16 cellular contexts compared by ENCODE assay signal in genomic region chr3:168888781-168889180, GRCh38.
DNase-seq lines count a peak whose midpoint lies in the region; ATAC-seq, FAIRE-seq and TF ChIP-seq lines count a peak whose summit lies in the region.
"Had no signal": no experiment of that assay in that cellular context is flagged by ENCODE, and none has a peak within 500 bp of the region (broad histone marks: within the 10 kb centered on the region; RNA-seq: fewer than 3 reads in every experiment).

No MANE protein-coding gene starts in this region.

- H3K4me3 ChIP-seq in mammary epithelial cell (replicated peaks in 1 of 3; ENCODE audit: insufficient read depth in 1 of 3, low read depth in 2 of 3, low read length in 3 of 3), result no peak overlapping the region
- H3K4me3 ChIP-seq in breast epithelium, result no peak overlapping the region
- no peak overlapping the region for H3K4me3 ChIP-seq in IMR-90 (ENCODE audit: insufficient read depth, low read depth, low read length)
- H3K4me3 ChIP-seq in bronchial epithelial cell (ENCODE audit: low read depth, low read length), result no peak overlapping the region
- H3K4me3 ChIP-seq in left lung, result no peak overlapping the region
- no peak overlapping the region for H3K4me3 ChIP-seq in CD8-positive, alpha-beta T cell (ENCODE audit: low read depth, low read length)
- H3K4me3 ChIP-seq: BLaER1 treated with 17β-estradiol and CSF1 and Interleukin-3, amounts not matched to agents 10 nM and 100 nM had no signal

- H4K8ac ChIP-seq in IMR-90 (ENCODE audit: low read depth in 2 of 2, low read length in 2 of 2), result no peak overlapping the region

- H3K14ac ChIP-seq in IMR-90 (replicated peaks; ENCODE audit: low read depth, low read length), result no peak overlapping the region; the same call in 1 of the 2 replicates

- peak overlapping the region; percentile 14; the same call in 1 of the 2 replicates for H3K23ac ChIP-seq in IMR-90 (ENCODE audit: low read depth, low read length)

- CTCF ChIA-PET in mammary epithelial cell (lab: Charles Lee; ENCODE audit: low non-redundant PET) (no interaction called here), IMR-90 (lab: Yijun Ruan, JAX) (interaction anchor here (0.6 kb wide), 1 partner anchor 775 kb away, joined by 4 read pairs; no protein-coding TSS in a partner anchor)
- CTCF ChIA-PET in CD8-positive, alpha-beta T cell (lab: Charles Lee), result no interaction called here

- 52% methylated on average over 2 of the region's 2 CpGs for WGBS in mammary epithelial cell (ENCODE audit: low coverage, missing lambda C conversion rate)
- WGBS in IMR-90 (ENCODE audit: extremely low coverage in 2 of 2, insufficient read length in 1 of 2), 2 experiments, result no CpG with 5 or more reads among the region's 2 CpGs

- TF ChIP-seq CTCF in mammary epithelial cell (conservative IDR thresholded peaks at IDR 0.05 in 1 of 2, IDR thresholded peaks at IDR 0.05 in 1 of 2; ENCODE audit: extremely low read depth in 1 of 2, insufficient read depth in 1 of 2, low read depth in 1 of 2, low read length in 2 of 2) (no peak), breast epithelium (IDR thresholded peaks at IDR 0.05) (no peak), IMR-90 (conservative IDR thresholded peaks at IDR 0.05; ENCODE audit: low read depth, low read length) (no peak), bronchial epithelial cell (IDR thresholded peaks at IDR 0.05; ENCODE audit: insufficient read depth, low read length, severe bottlenecking) (no peak), left lung (IDR thresholded peaks at IDR 0.05) (no peak)
- no peak for TF ChIP-seq CTCF in CD8-positive, alpha-beta T cell (IDR thresholded peaks at IDR 0.05)

- H3K36me3 Mint-ChIP-seq in CD8-positive, alpha-beta T cell, result no peaks in the 10 kb centered on the region
- H3K36me3 Mint-ChIP-seq: CD4-positive, CD25-positive, alpha-beta regulatory T cell had no signal

- H3K56ac ChIP-seq in IMR-90 (ENCODE audit: extremely low read depth, insufficient read depth, low read length), result no peak overlapping the region

- H2BK5ac ChIP-seq in IMR-90 (ENCODE audit: low read depth, low read length, poor library complexity, severe bottlenecking), result no peak overlapping the region

- TF ChIP-seq RAD21 in IMR-90 (IDR thresholded peaks at IDR 0.05; ENCODE audit: low read length), result no peak

- in situ Hi-C loops in mammary epithelial cell (cut with MboI; ENCODE audit: low sequenced_read_pairs in 2 of 2) (loop anchor here in 1 of 2 donors (25.0 kb wide), 1 partner anchor 249 kb away; no protein-coding TSS in a partner anchor), IMR-90 (cut with MboI; ENCODE audit: low sequenced_read_pairs) (no loop called here)

- H4K91ac ChIP-seq in IMR-90 (ENCODE audit: insufficient read depth, low read depth, low read length), result no peak overlapping the region

- no peak overlapping the region for H4K5ac ChIP-seq in IMR-90 (ENCODE audit: low read depth, low read length)

- dilution Hi-C loops in mammary epithelial cell (cut with HindIII; ENCODE audit: low sequenced_read_pairs), result no loop called here
- dilution Hi-C loops in IMR-90 (cut with HindIII; ENCODE audit: low sequenced_read_pairs, unreplicated experiment), result no loop called here

- no peak overlapping the region for H3K4ac ChIP-seq in IMR-90 (ENCODE audit: low read depth, low read length)

- H3K4me1 ChIP-seq in mammary epithelial cell (ENCODE audit: insufficient read depth, low read length) (peaks cover 11% of the 10 kb centered on the region), breast epithelium (no peaks in the 10 kb centered on the region), IMR-90 (ENCODE audit: control insufficient read depth, insufficient read depth, low read length) (no peaks in the 10 kb centered on the region; the same call in 1 of the 2 replicates), left lung (no peaks in the 10 kb centered on the region)
- no peaks in the 10 kb centered on the region for H3K4me1 ChIP-seq in CD8-positive, alpha-beta T cell (ENCODE audit: insufficient read depth, low read length)
- H3K4me1 ChIP-seq: BLaER1 treated with 17β-estradiol and CSF1 and Interleukin-3, amounts not matched to agents 10 nM and 100 nM had no signal

- POLR2A ChIA-PET in IMR-90 (lab: Charles Lee; ENCODE audit: unreplicated experiment), result no interaction called here
- POLR2A ChIA-PET in CD8-positive, alpha-beta T cell (lab: Charles Lee), result no interaction called here

- H3K9ac ChIP-seq in mammary epithelial cell (ENCODE audit: insufficient read depth, low read length) (no peak overlapping the region), IMR-90 (ENCODE audit: low read depth, low read length) (no peak overlapping the region)
- H3K9ac ChIP-seq: BLaER1 treated with 17β-estradiol and CSF1 and Interleukin-3, amounts not matched to agents 10 nM and 100 nM had no signal

- H3K4me3 Mint-ChIP-seq in CD8-positive, alpha-beta T cell, result no peak overlapping the region
- H3K4me3 Mint-ChIP-seq: CD4-positive, CD25-positive, alpha-beta regulatory T cell had no signal

- no peaks in the 10 kb centered on the region for H3K79me2 ChIP-seq in mammary epithelial cell (ENCODE audit: insufficient read depth, low read length)

- H2AK9ac ChIP-seq in IMR-90 (replicated peaks; ENCODE audit: low read depth, low read length, poor library complexity), result no peak overlapping the region

- no peak overlapping the region for H2BK20ac ChIP-seq in IMR-90 (ENCODE audit: low read depth, low read length)

- no peak overlapping the region for H3K27ac ChIP-seq in mammary epithelial cell (ENCODE audit: insufficient read depth, low read depth, low read length)
- no peak overlapping the region for H3K27ac ChIP-seq in breast epithelium
- H3K27ac ChIP-seq in IMR-90 (ENCODE audit: insufficient read depth, low read length), result no peak overlapping the region
- H3K27ac ChIP-seq in left lung, result no peak overlapping the region
- no peak overlapping the region for H3K27ac ChIP-seq in CD8-positive, alpha-beta T cell (ENCODE audit: low read depth, low read length)
- H3K27ac ChIP-seq: 22Rv1; BLaER1 treated with 17β-estradiol and CSF1 and Interleukin-3, amounts not matched to agents 10 nM and 100 nM had no signal

- H2BK120ac ChIP-seq in IMR-90 (ENCODE audit: low read depth, low read length), result no peak overlapping the region

- no peaks in the 10 kb centered on the region for H3K27me3 Mint-ChIP-seq in CD8-positive, alpha-beta T cell (ENCODE audit: low read depth)
- H3K27me3 Mint-ChIP-seq: CD4-positive, CD25-positive, alpha-beta regulatory T cell had no signal

- H3K4me2 ChIP-seq in mammary epithelial cell (ENCODE audit: insufficient read depth, low read depth, low read length), result no peak overlapping the region
- peak overlapping the region; percentile 17; the same call in 1 of the 2 replicates for H3K4me2 ChIP-seq in IMR-90 (ENCODE audit: low read depth, low read length)
- H3K4me2 ChIP-seq: BLaER1 treated with 17β-estradiol and CSF1 and Interleukin-3, amounts not matched to agents 10 nM and 100 nM had no signal

- H4K20me1 ChIP-seq in mammary epithelial cell (ENCODE audit: insufficient read depth, low read length) (no peaks in the 10 kb centered on the region), IMR-90 (ENCODE audit: insufficient read depth, low read length) (no peaks in the 10 kb centered on the region)
- H4K20me1 ChIP-seq: BLaER1 treated with 17β-estradiol and CSF1 and Interleukin-3, amounts not matched to agents 10 nM and 100 nM had no signal

- H3K27me3 ChIP-seq in mammary epithelial cell (ENCODE audit: insufficient read depth, low read length) (no peaks in the 10 kb centered on the region), breast epithelium (no peaks in the 10 kb centered on the region), IMR-90 (ENCODE audit: control insufficient read depth, insufficient read depth, low read length) (no peaks in the 10 kb centered on the region), bronchial epithelial cell (ENCODE audit: control insufficient read depth, insufficient read depth, low read length) (no peaks in the 10 kb centered on the region), left lung (no peaks in the 10 kb centered on the region)
- H3K27me3 ChIP-seq in CD8-positive, alpha-beta T cell (ENCODE audit: insufficient read depth, low read length), result no peaks in the 10 kb centered on the region
- H3K27me3 ChIP-seq: BLaER1 treated with 17β-estradiol and CSF1 and Interleukin-3, amounts not matched to agents 10 nM and 100 nM had no signal

- H3K9me1 ChIP-seq in IMR-90 (ENCODE audit: insufficient read depth, low read length), result no peaks in the 10 kb centered on the region; the same call in 1 of the 2 replicates

- BruUV-seq in mammary epithelial cell (replicated peaks; lab: Mats Ljungman, UMichigan) (no TSS peak), IMR-90 (replicated peaks; lab: Mats Ljungman, UMichigan) (no TSS peak)

- H3K9me3 ChIP-seq in mammary epithelial cell (replicated peaks; ENCODE audit: insufficient read depth, low read length), result no peaks in the 10 kb centered on the region
- no peaks in the 10 kb centered on the region for H3K9me3 ChIP-seq in breast epithelium
- no peaks in the 10 kb centered on the region for H3K9me3 ChIP-seq in IMR-90 (ENCODE audit: control insufficient read depth, insufficient read depth, low read length)
- no peaks in the 10 kb centered on the region for H3K9me3 ChIP-seq in left lung
- H3K9me3 ChIP-seq in CD8-positive, alpha-beta T cell (ENCODE audit: low read length), result no peaks in the 10 kb centered on the region
- H3K9me3 ChIP-seq: BLaER1 treated with 17β-estradiol and CSF1 and Interleukin-3, amounts not matched to agents 10 nM and 100 nM had no signal

- H3K18ac ChIP-seq in IMR-90 (ENCODE audit: low read depth, low read length), result no peak overlapping the region

- H3K36me3 ChIP-seq in mammary epithelial cell (ENCODE audit: insufficient read depth, low read length) (no peaks in the 10 kb centered on the region), breast epithelium (no peaks in the 10 kb centered on the region), IMR-90 (ENCODE audit: control insufficient read depth, insufficient read depth, low read length) (no peaks in the 10 kb centered on the region), bronchial epithelial cell (ENCODE audit: control insufficient read depth, insufficient read depth, low read length) (no peaks in the 10 kb centered on the region), left lung (no peaks in the 10 kb centered on the region)
- no peaks in the 10 kb centered on the region for H3K36me3 ChIP-seq in CD8-positive, alpha-beta T cell (ENCODE audit: insufficient read depth, low read length)
- H3K36me3 ChIP-seq: BLaER1 treated with 17β-estradiol and CSF1 and Interleukin-3, amounts not matched to agents 10 nM and 100 nM had no signal

- H2AFZ ChIP-seq in mammary epithelial cell (ENCODE audit: low read depth, low read length) (no peak overlapping the region), IMR-90 (replicated peaks; ENCODE audit: low read length, poor library complexity) (no peak overlapping the region)

- no peak for ATAC-seq in IMR-90 (ENCODE audit: low read depth)
- ATAC-seq in left lung, result peak; percentile 69
- no peak for ATAC-seq in CD8-positive, alpha-beta T cell

- DNase-seq in mammary epithelial cell, result peak; percentile 28
- DNase-seq in breast epithelium (ENCODE audit: low spot score in 2 of 2), result no peak
- no peak for DNase-seq in IMR-90
- peak; percentile 41 for DNase-seq in bronchial epithelial cell (ENCODE audit: low read depth)
- DNase-seq in left lung, result no peak
- no peak for DNase-seq in CD8-positive, alpha-beta T cell
- DNase-seq in HUDEP-2 (lab: John Stamatoyannopoulos, UW; ENCODE audit: unreplicated experiment in 76 of 76), result no peak
- DNase-seq in effector CD8-positive, alpha-beta T cell (lab: John Stamatoyannopoulos, UW), result no peak
- DNase-seq: CD4-positive, CD25-positive, alpha-beta regulatory T cell; DMS79; EL; GDM1; H7 had no signal

- TF ChIP-seq POLR2A in breast epithelium (IDR thresholded peaks at IDR 0.05), result no peak
- TF ChIP-seq POLR2A in IMR-90 (IDR thresholded peaks at IDR 0.05; ENCODE audit: low read depth, low read length), result no peak

- no peaks in the 10 kb centered on the region for H3K4me1 Mint-ChIP-seq in CD8-positive, alpha-beta T cell (ENCODE audit: low read depth)
- H3K4me1 Mint-ChIP-seq: CD4-positive, CD25-positive, alpha-beta regulatory T cell had no signal

- H2AK5ac ChIP-seq in IMR-90 (ENCODE audit: low read depth, low read length), result no peak overlapping the region

- peaks cover 2% of the 10 kb centered on the region for H3K9me3 Mint-ChIP-seq in CD8-positive, alpha-beta T cell

- H2BK15ac ChIP-seq in IMR-90 (ENCODE audit: low read depth, low read length), result no peak overlapping the region

- no peak overlapping the region for H3K27ac Mint-ChIP-seq in CD8-positive, alpha-beta T cell
- H3K27ac Mint-ChIP-seq: CD4-positive, CD25-positive, alpha-beta regulatory T cell had no signal

- no peaks in the 10 kb centered on the region for H3K79me1 ChIP-seq in IMR-90 (ENCODE audit: low read depth in 1 of 2, low read length in 2 of 2)

- intact Hi-C loops in mammary epithelial cell (cut with micrococcal nuclease), result loop anchor here (1.0 kb wide), 1 partner anchor 23 kb away; no protein-coding TSS in a partner anchor
- intact Hi-C loops in breast epithelium (cut with DNase I; ENCODE audit: low total_unique reads), result no loop called here
- intact Hi-C loops in IMR-90 (cut with micrococcal nuclease), result no loop called here
- intact Hi-C loops in left lung (cut with DNase I), result no loop called here
- intact Hi-C loops in CD8-positive, alpha-beta T cell (cut with DNase I, micrococcal nuclease), result no loop called here

- no peak for FAIRE-seq in bronchial epithelial cell (lab: Jason Lieb, UNC)
- FAIRE-seq: GM12892 had no signal

Comparison
In these comparisons a context has a peak if more than half of its experiments do, and no peak if none do; other contexts are left out.
1. DNase-seq: peak in mammary epithelial cell (single experiment) and bronchial epithelial cell (single experiment); none in breast epithelium (0 of 2), IMR-90 (single experiment), left lung (0 of 2), CD8-positive, alpha-beta T cell (0 of 7), HUDEP-2 (0 of 76) and effector CD8-positive, alpha-beta T cell (single experiment).